10 cellular contexts compared by ENCODE assay signal in the genomic region with DNA sequence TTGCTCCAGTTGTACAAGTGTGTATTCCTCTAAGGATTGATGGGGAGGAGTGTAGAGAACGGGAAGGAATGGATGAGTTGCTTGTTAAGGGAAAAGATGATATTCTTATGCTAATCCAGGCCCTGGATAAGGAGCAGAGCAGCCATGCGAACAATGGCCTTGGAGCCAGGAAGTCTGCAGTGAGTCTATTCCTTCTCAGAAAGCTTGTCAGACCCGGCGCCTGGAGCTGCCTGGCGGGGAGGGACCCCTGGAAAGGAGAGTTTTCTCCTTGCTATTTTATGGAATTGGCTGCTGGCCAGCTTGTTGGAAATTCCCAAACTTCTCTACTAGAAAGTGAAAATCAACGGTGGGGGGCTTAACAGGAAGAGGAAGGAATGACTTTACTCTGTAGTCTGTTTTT.
DNase-seq lines count a peak whose midpoint lies in the region; ATAC-seq, FAIRE-seq and TF ChIP-seq lines count a peak whose summit lies in the region.
"Had no signal": no experiment of that assay in that cellular context is flagged by ENCODE, and none has a peak within 500 bp of the region (broad histone marks: within the 10 kb centered on the region; RNA-seq: fewer than 3 reads in every experiment).

No MANE protein-coding gene starts in this region.

- DNase-seq in H7 = peak; percentile 65
- DNase-seq in SK-N-MC (ENCODE audit: low read depth, low spot score) = peak; percentile 52
- DNase-seq in globus pallidus (ENCODE audit: low spot score) = peak; percentile 20
- peak; percentile 87 for DNase-seq in pulmonary artery endothelial cell (ENCODE audit: low read depth, low spot score)
- DNase-seq in stimulated activated naive B cell treated with anti-CD40 and anti-IgM and Interleukin-4, amounts not matched to agents 10 μg/mL and 1 μg/mL and 100 μg/mL, for 72 hours = no peak
- DNase-seq in activated T-cell treated with anti-CD3 and anti-CD28 coated beads, Interleukin-2, amount 50 U/mL, for 72 hours = no peak
- no peak for DNase-seq in T-helper 1 cell
- DNase-seq in GM12891 (ENCODE audit: insufficient read length, low spot score) = no peak
- DNase-seq: NCI-H510A had no signal

- H3K27me3 Mint-ChIP-seq in stimulated activated naive B cell treated with anti-CD40 and anti-IgM and Interleukin-4, amounts not matched to agents 10 μg/mL and 1 μg/mL and 100 μg/mL, for 72 hours = peaks cover 0 to 17% of the 10 kb centered on the region in 2 donors
- H3K27me3 Mint-ChIP-seq in activated T-cell treated with anti-CD3 and anti-CD28 coated beads, Interleukin-2, amount 50 U/mL, for 72 hours (ENCODE audit: low read depth) = no peaks in the 10 kb centered on the region

- H3K27ac Mint-ChIP-seq in stimulated activated naive B cell treated with anti-CD40 and anti-IgM and Interleukin-4, amounts not matched to agents 10 μg/mL and 1 μg/mL and 100 μg/mL, for 72 hours = no peak overlapping the region
- no peak overlapping the region for H3K27ac Mint-ChIP-seq in activated T-cell treated with anti-CD3 and anti-CD28 coated beads, Interleukin-2, amount 50 U/mL, for 72 hours

- H3K9ac ChIP-seq in SK-N-MC (ENCODE audit: insufficient read length) = no peak overlapping the region

- no peak for FAIRE-seq in GM12891 (lab: Jason Lieb, UNC)
- FAIRE-seq: endometrium had no signal

- H3K4me3 ChIP-seq in H7 (ENCODE audit: insufficient read depth, low read depth, low read length) (no peak overlapping the region), SK-N-MC (peak overlapping the region; percentile 30; the same call in 1 of the 2 replicates)

- no peak overlapping the region for H3K4me3 Mint-ChIP-seq in stimulated activated naive B cell treated with anti-CD40 and anti-IgM and Interleukin-4, amounts not matched to agents 10 μg/mL and 1 μg/mL and 100 μg/mL, for 72 hours
- H3K4me3 Mint-ChIP-seq in activated T-cell treated with anti-CD3 and anti-CD28 coated beads, Interleukin-2, amount 50 U/mL, for 72 hours = no peak overlapping the region

- no peaks in the 10 kb centered on the region for H3K9me3 Mint-ChIP-seq in stimulated activated naive B cell treated with anti-CD40 and anti-IgM and Interleukin-4, amounts not matched to agents 10 μg/mL and 1 μg/mL and 100 μg/mL, for 72 hours
- H3K9me3 Mint-ChIP-seq in activated T-cell treated with anti-CD3 and anti-CD28 coated beads, Interleukin-2, amount 50 U/mL, for 72 hours = no peaks in the 10 kb centered on the region

- no peaks in the 10 kb centered on the region for H3K9me3 ChIP-seq in SK-N-MC (ENCODE audit: low read depth, low read length)

- H3K36me3 Mint-ChIP-seq in stimulated activated naive B cell treated with anti-CD40 and anti-IgM and Interleukin-4, amounts not matched to agents 10 μg/mL and 1 μg/mL and 100 μg/mL, for 72 hours = peaks cover 0 to 2% of the 10 kb centered on the region in 2 donors
- no peaks in the 10 kb centered on the region for H3K36me3 Mint-ChIP-seq in activated T-cell treated with anti-CD3 and anti-CD28 coated beads, Interleukin-2, amount 50 U/mL, for 72 hours (ENCODE audit: insufficient read depth in 2 of 2)

- H3K27me3 ChIP-seq in H7 (ENCODE audit: control insufficient read depth, insufficient read depth, low read length) = no peaks in the 10 kb centered on the region

- H3K36me3 ChIP-seq in H7 (replicated peaks; ENCODE audit: control insufficient read depth, insufficient read depth, low read length) (no peaks in the 10 kb centered on the region), SK-N-MC (ENCODE audit: insufficient read depth, low read length) (no peaks in the 10 kb centered on the region)

- H3K27ac ChIP-seq in SK-N-MC = peak overlapping the region; percentile 82

- no peak for ATAC-seq in stimulated activated naive B cell treated with anti-CD40 and anti-IgM and Interleukin-4, amounts not matched to agents 10 μg/mL and 1 μg/mL and 100 μg/mL, for 72 hours (replicated peaks)
- no peak for ATAC-seq in activated T-cell treated with anti-CD3 and anti-CD28 coated beads, Interleukin-2, amount 50 U/mL, for 72 hours (replicated peaks in 1 of 2)

- no peak for TF ChIP-seq POLR2A in GM12891 (IDR thresholded peaks at IDR 0.05; ENCODE audit: low read depth, low read length)

- peaks cover 0 to 6% of the 10 kb centered on the region in 2 donors for H3K4me1 Mint-ChIP-seq in stimulated activated naive B cell treated with anti-CD40 and anti-IgM and Interleukin-4, amounts not matched to agents 10 μg/mL and 1 μg/mL and 100 μg/mL, for 72 hours
- no peaks in the 10 kb centered on the region for H3K4me1 Mint-ChIP-seq in activated T-cell treated with anti-CD3 and anti-CD28 coated beads, Interleukin-2, amount 50 U/mL, for 72 hours (ENCODE audit: low read depth)

TF ChIP-seq in GM12891, 5 proteins besides CTCF, POLR2A, EP300 and RAD21:
- no peak for TF ChIP-seq PAX5 (IDR thresholded peaks at IDR 0.05; ENCODE audit: insufficient read depth, low read length, severe bottlenecking)
- no peak for TF ChIP-seq POLR2AphosphoS5 (IDR thresholded peaks at IDR 0.05; ENCODE audit: low read depth, low read length)
- TF ChIP-seq POU2F2 (IDR thresholded peaks at IDR 0.05; ENCODE audit: low read depth, low read length) = no peak
- TF ChIP-seq SPI1 (IDR thresholded peaks at IDR 0.05; ENCODE audit: low read depth, low read length) = no peak
- no peak for TF ChIP-seq TAF1 (IDR thresholded peaks at IDR 0.05; ENCODE audit: low read depth, low read length)

Comparison
In these comparisons a context has a peak if more than half of its experiments do, and no peak if none do; other contexts are left out.
1. DNase-seq: peak in H7 (single experiment), SK-N-MC (single experiment), globus pallidus (single experiment) and pulmonary artery endothelial cell (single experiment); none in stimulated activated naive B cell treated with anti-CD40 and anti-IgM and Interleukin-4, amounts not matched to agents 10 μg/mL and 1 μg/mL and 100 μg/mL, for 72 hours (single experiment), activated T-cell treated with anti-CD3 and anti-CD28 coated beads, Interleukin-2, amount 50 U/mL, for 72 hours (0 of 2), T-helper 1 cell (0 of 5) and GM12891 (single experiment).